Comparison of ENCODE assay signal across 8 cellular contexts in the genomic region with DNA sequence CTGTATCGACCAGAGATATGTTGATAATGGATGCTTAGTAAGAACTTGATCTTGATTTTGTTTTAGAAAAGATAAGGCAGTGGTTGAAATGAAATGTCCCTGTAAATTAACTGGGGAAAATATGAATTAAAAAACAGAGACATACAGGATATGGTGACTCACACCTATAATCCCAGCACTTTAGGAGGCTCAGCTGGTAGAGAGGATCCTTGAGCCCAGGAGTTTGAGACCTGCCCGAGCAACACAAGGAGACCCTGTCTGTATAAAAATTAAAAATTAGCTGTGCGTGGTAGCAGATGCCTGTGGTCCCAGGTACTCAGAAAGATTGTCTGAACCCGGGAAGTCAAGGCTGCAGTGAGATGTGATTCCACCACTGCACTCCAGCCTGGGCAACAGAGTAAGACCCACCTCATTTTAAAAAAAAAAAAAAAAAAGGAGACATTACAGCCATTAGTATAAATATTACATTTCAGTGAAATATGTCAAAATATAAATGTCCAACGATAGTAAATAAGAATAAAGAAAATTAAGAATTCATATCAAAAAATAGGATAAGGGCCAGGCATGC. TPM values are rescaled to one million over a fixed set of nuclear protein-coding genes. Genes with fewer than 3 reads are reported as not detected.
DNase-seq lines count a peak whose midpoint lies in the region; TF ChIP-seq lines count a peak whose summit lies in the region.

No MANE protein-coding gene starts in this region.

- DNase-seq in Calu3, result no peak
- no peak for DNase-seq in OCI-LY7 (ENCODE audit: low spot score)
- DNase-seq in dermis blood vessel endothelial cell, result peak; percentile 69
- DNase-seq in osteocyte (ENCODE audit: extremely low spot score, unreplicated experiment), result no peak
- no peak for DNase-seq in DMS 273 treated with DMSO at 0.1 percent for 48 hours (lab: John Stamatoyannopoulos, UW)
- no peak for DNase-seq in HAP-1 (ENCODE audit: low spot score in 2 of 2)
- DNase-seq in NCI-H774 (lab: John Stamatoyannopoulos, UW), result no peak
- no peak for DNase-seq in cerebellar cortex (ENCODE audit: low spot score)

- no peak overlapping the region for H3K27ac ChIP-seq in OCI-LY7 (ENCODE audit: low read depth, low read length, poor library complexity, severe bottlenecking)

- intact Hi-C loops in Calu3 (cut with micrococcal nuclease; ENCODE audit: unreplicated experiment), result no loop called here
- intact Hi-C loops in OCI-LY7 (cut with micrococcal nuclease; ENCODE audit: unreplicated experiment), result loop anchor here (10.0 kb wide), 1 partner anchor 440 kb away; the partner anchor contains the start of genes DLG2 and TMEM126B

- H3K36me3 Mint-ChIP-seq in Calu3 (ENCODE audit: insufficient read depth, unreplicated experiment), result peaks cover 40% of the 10 kb centered on the region
- peaks cover 2% of the 10 kb centered on the region for H3K36me3 Mint-ChIP-seq in osteocyte (ENCODE audit: unreplicated experiment)

- peak overlapping the region; percentile 99 for H3K4me3 Mint-ChIP-seq in Calu3 (ENCODE audit: low read depth, unreplicated experiment)
- peak overlapping the region; percentile 62 for H3K4me3 Mint-ChIP-seq in osteocyte (ENCODE audit: unreplicated experiment)

- no peaks in the 10 kb centered on the region for H3K27me3 Mint-ChIP-seq in Calu3 (ENCODE audit: unreplicated experiment)
- H3K27me3 Mint-ChIP-seq in osteocyte (ENCODE audit: unreplicated experiment), result no peaks in the 10 kb centered on the region

- peak overlapping the region; percentile 72 for H3K4me2 ChIP-seq in OCI-LY7 (ENCODE audit: low read length)

- H3K9me3 ChIP-seq in OCI-LY7 (ENCODE audit: low read length) (0 out of 2 replicates have a peak, but pooled peaks cover 7% of the 10 kb centered on the region), HAP-1 (no peaks in the 10 kb centered on the region)

- H3K36me3 ChIP-seq in OCI-LY7 (ENCODE audit: insufficient read depth, low read length), result peaks cover 13% of the 10 kb centered on the region
- H3K36me3 ChIP-seq in HAP-1 (replicated peaks), result no peaks in the 10 kb centered on the region

- CTCF ChIA-PET in Calu3 (lab: Charles Lee), result no interaction called here
- CTCF ChIA-PET in OCI-LY7 (lab: Charles Lee; ENCODE audit: unreplicated experiment), result no interaction called here

- peaks cover 44% of the 10 kb centered on the region for H3K4me1 ChIP-seq in OCI-LY7 (ENCODE audit: insufficient read depth, low read length, poor library complexity, severe bottlenecking)
- peaks cover 26% of the 10 kb centered on the region for H3K4me1 ChIP-seq in HAP-1

- no peaks in the 10 kb centered on the region for H3K9me2 ChIP-seq in OCI-LY7 (ENCODE audit: insufficient read depth, low read length)

- H3K79me2 ChIP-seq in OCI-LY7 (ENCODE audit: insufficient read depth, low read depth, low read length), result peaks cover 92% of the 10 kb centered on the region

- peaks cover 62% of the 10 kb centered on the region for H4K20me1 ChIP-seq in OCI-LY7 (ENCODE audit: insufficient read depth, low read length)

- peaks cover 7% of the 10 kb centered on the region for H3K4me1 Mint-ChIP-seq in Calu3 (ENCODE audit: low read depth, unreplicated experiment)
- H3K4me1 Mint-ChIP-seq in osteocyte (ENCODE audit: unreplicated experiment), result peaks cover 64% of the 10 kb centered on the region

- peak overlapping the region; percentile 23 for H3K4me3 ChIP-seq in OCI-LY7 (ENCODE audit: low read depth, low read length, poor library complexity, severe bottlenecking)
- H3K4me3 ChIP-seq in HAP-1, result no peak overlapping the region

- TF ChIP-seq CTCF in Calu3 (IDR thresholded peaks at IDR 0.05; ENCODE audit: unreplicated experiment) (no peak), OCI-LY7 (conservative IDR thresholded peaks at IDR 0.05; ENCODE audit: low read length) (no peak), osteocyte (IDR thresholded peaks at IDR 0.05) (no peak)

- H3K27me3 ChIP-seq in HAP-1 (ENCODE audit: low read depth), result no peaks in the 10 kb centered on the region

- no TSS peak for BruUV-seq in Calu3 (replicated peaks; lab: Mats Ljungman, UMichigan)
- no TSS peak for BruUV-seq in OCI-LY7 (replicated peaks; lab: Mats Ljungman, UMichigan)

- H3K27ac Mint-ChIP-seq in Calu3 (ENCODE audit: unreplicated experiment) (peak overlapping the region; percentile 81), osteocyte (ENCODE audit: unreplicated experiment) (peak overlapping the region; percentile 68)

- H3K9me3 Mint-ChIP-seq in Calu3 (ENCODE audit: low read depth, unreplicated experiment), result no peaks in the 10 kb centered on the region
- H3K9me3 Mint-ChIP-seq in osteocyte (ENCODE audit: unreplicated experiment), result no peaks in the 10 kb centered on the region

- in situ Hi-C loops in HAP-1 (cut with MboI; ENCODE audit: low sequenced_read_pairs), result no loop called here

- no peak overlapping the region for H2AFZ ChIP-seq in OCI-LY7 (ENCODE audit: low read length)

- POLR2A ChIA-PET in OCI-LY7 (lab: Charles Lee), result no interaction called here

RNA-seq across cellular contexts. Expression of gene PICALM, which starts 4.6 kb away (rescaled TPM):
- total RNA-seq in Calu3 (2022) (116 and 124 TPM in 2 replicates), OCI-LY7 (2022) (108 and 110 TPM in 2 replicates), dermis blood vessel endothelial cell (238 and 240 TPM in 2 replicates), osteocyte (262 and 267 TPM in 2 replicates)
- total RNA-seq in OCI-LY7 (2014; rRNA removed; shearing (Covaris generic)), result 77.9 and 84.3 TPM in 2 replicates
